ENCODE assay signal across 9 cellular contexts in genomic region chr1:47894718-47895393, GRCh38.
DNase-seq lines count a peak whose midpoint lies in the region; TF ChIP-seq lines count a peak whose summit lies in the region.
"Had no signal": no experiment of that assay in that cellular context is flagged by ENCODE, and none has a peak within 500 bp of the region (broad histone marks: within the 10 kb centered on the region; RNA-seq: fewer than 3 reads in every experiment).

No MANE protein-coding gene starts in this region.

- intact Hi-C loops in activated CD4-positive, alpha-beta memory T cell treated with anti-CD3 and anti-CD28 coated beads for 36 hours (cut with micrococcal nuclease), result no loop called here
- intact Hi-C loops in spleen (cut with DNase I; ENCODE audit: low total_unique reads), result no loop called here

- CTCF ChIA-PET in activated CD4-positive, alpha-beta memory T cell treated with anti-CD3 and anti-CD28 coated beads for 36 hours (lab: Charles Lee), result no interaction called here

- H3K36me3 Mint-ChIP-seq in activated CD4-positive, alpha-beta memory T cell treated with anti-CD3 and anti-CD28 coated beads for 36 hours, result no peaks in the 10 kb centered on the region

- 37% methylated on average over 12 of the region's 12 CpGs for WGBS in HUES64
- WGBS in spleen, 5 donors, result 59 to 76% (median 66%) methylated on average over 12 of the region's 12 CpGs

- no peaks in the 10 kb centered on the region for H4K20me1 ChIP-seq in osteoblast (ENCODE audit: insufficient read depth, low read length)

- H3K27me3 ChIP-seq in HUES64 (ENCODE audit: insufficient read depth, low read length) (no peaks in the 10 kb centered on the region), brain microvascular endothelial cell (replicated peaks) (no peaks in the 10 kb centered on the region), osteoblast (ENCODE audit: insufficient read depth, low read length) (no peaks in the 10 kb centered on the region), spleen (replicated peaks in 1 of 7) (peaks cover 0 to 31% (median 0%) of the 10 kb centered on the region in 7 donors)

- H3K36me3 ChIP-seq in HUES64 (ENCODE audit: insufficient read depth, low read length) (no peaks in the 10 kb centered on the region), brain microvascular endothelial cell (replicated peaks) (no peaks in the 10 kb centered on the region), osteoblast (ENCODE audit: insufficient read depth, low read length) (no peaks in the 10 kb centered on the region), spleen (no peaks in the 10 kb centered on the region)

- peak overlapping the region; percentile 43; the same call in 1 of the 2 replicates for H3K27ac ChIP-seq in HUES64 (ENCODE audit: low read depth, low read length)
- H3K27ac ChIP-seq in brain microvascular endothelial cell, result no peak overlapping the region
- H3K27ac ChIP-seq in osteoblast (ENCODE audit: low read depth, low read length), result no peak overlapping the region
- no peak overlapping the region for H3K27ac ChIP-seq in spleen

- H3K4me1 ChIP-seq in HUES64 (ENCODE audit: insufficient read depth, low read length), result peaks cover 49% of the 10 kb centered on the region
- no peaks in the 10 kb centered on the region for H3K4me1 ChIP-seq in osteoblast (ENCODE audit: insufficient read depth, low read length)
- H3K4me1 ChIP-seq in spleen, result no peaks in the 10 kb centered on the region

- no peaks in the 10 kb centered on the region for H3K9me3 ChIP-seq in HUES64 (ENCODE audit: insufficient read depth, low read depth, low read length)
- H3K9me3 ChIP-seq in osteoblast (ENCODE audit: low read depth, low read length), result no peaks in the 10 kb centered on the region
- no peaks in the 10 kb centered on the region for H3K9me3 ChIP-seq in spleen

- TF ChIP-seq POLR2A in spleen (IDR thresholded peaks at IDR 0.05), result no peak

- H3K79me2 ChIP-seq in osteoblast (ENCODE audit: insufficient read depth, low read length), result no peaks in the 10 kb centered on the region

- no peak overlapping the region for H3K27ac Mint-ChIP-seq in activated CD4-positive, alpha-beta memory T cell treated with anti-CD3 and anti-CD28 coated beads for 36 hours
- H3K27ac Mint-ChIP-seq: activated T-helper 2 cell treated with anti-CD3 and anti-CD28 coated beads, Interferon-gamma antibody, Interleukin-2, Interleukin-4, amounts not matched to agents 10 μg/mL and 5 μg/mL and 100 μg/mL, durations not matched to agents 14 hours and 24 hours and 36 hours had no signal

- H3K4me3 Mint-ChIP-seq in activated CD4-positive, alpha-beta memory T cell treated with anti-CD3 and anti-CD28 coated beads for 36 hours, result no peak overlapping the region

- no peak overlapping the region for H3K9ac ChIP-seq in HUES64 (ENCODE audit: low read depth, low read length)

- no peak overlapping the region for H3K4me2 ChIP-seq in osteoblast (ENCODE audit: insufficient read depth, low read length)

- no peaks in the 10 kb centered on the region for H3K27me3 Mint-ChIP-seq in activated CD4-positive, alpha-beta memory T cell treated with anti-CD3 and anti-CD28 coated beads for 36 hours

- H3K4me3 ChIP-seq in HUES64 (ENCODE audit: low read length), result no peak overlapping the region
- H3K4me3 ChIP-seq in brain microvascular endothelial cell (ENCODE audit: low read depth, low read length), result no peak overlapping the region
- no peak overlapping the region for H3K4me3 ChIP-seq in osteoblast (ENCODE audit: insufficient read depth, low read length)
- no peak overlapping the region for H3K4me3 ChIP-seq in spleen

- POLR2A ChIA-PET in activated CD4-positive, alpha-beta memory T cell treated with anti-CD3 and anti-CD28 coated beads for 36 hours (lab: Charles Lee), result no interaction called here

- H2AFZ ChIP-seq in osteoblast (ENCODE audit: low read length), result no peak overlapping the region

- H3K4me1 Mint-ChIP-seq in activated CD4-positive, alpha-beta memory T cell treated with anti-CD3 and anti-CD28 coated beads for 36 hours (ENCODE audit: low read depth), result no peaks in the 10 kb centered on the region

- no peaks in the 10 kb centered on the region for H3K9me3 Mint-ChIP-seq in activated CD4-positive, alpha-beta memory T cell treated with anti-CD3 and anti-CD28 coated beads for 36 hours
- H3K9me3 Mint-ChIP-seq: activated T-helper 2 cell treated with anti-CD3 and anti-CD28 coated beads, Interferon-gamma antibody, Interleukin-2, Interleukin-4, amounts not matched to agents 10 μg/mL and 5 μg/mL and 100 μg/mL, durations not matched to agents 14 hours and 24 hours and 36 hours had no signal

- TF ChIP-seq CTCF in brain microvascular endothelial cell (IDR thresholded peaks at IDR 0.05; ENCODE audit: low read depth, low read length, missing control alignments) (no peak), osteoblast (IDR thresholded peaks at IDR 0.05; ENCODE audit: extremely low read depth, low read depth, low read length) (no peak), spleen (IDR thresholded peaks at IDR 0.05 in 8 of 11, conservative IDR thresholded peaks at IDR 0.05 in 3 of 11) (no peak)

- in situ Hi-C loops in brain microvascular endothelial cell (cut with HindIII; ENCODE audit: low pct_ligation_motif_present, low sequenced_read_pairs), result no loop called here

- DNase-seq in A172 (ENCODE audit: low spot score) (peak; percentile 82), brain microvascular endothelial cell (peak; percentile 22), iris pigment epithelial cell (ENCODE audit: low read depth) (peak; percentile 17), NCI-H748 (lab: John Stamatoyannopoulos, UW; ENCODE audit: unreplicated experiment) (no peak), osteoblast (ENCODE audit: insufficient read length, low spot score, missing footprints) (no peak), spleen (no peak)
- no peak for DNase-seq in activated CD4-positive, alpha-beta memory T cell treated with anti-CD3 and anti-CD28 coated beads for 36 hours

Comparison
In these comparisons a context has a peak if more than half of its experiments do, and no peak if none do; other contexts are left out.
1. DNase-seq: peak in A172 (single experiment), brain microvascular endothelial cell (single experiment) and iris pigment epithelial cell (single experiment); none in activated CD4-positive, alpha-beta memory T cell treated with anti-CD3 and anti-CD28 coated beads for 36 hours (single experiment), NCI-H748 (single experiment), osteoblast (single experiment) and spleen (single experiment).